ENCODE assay signal across 1 cellular context in the genomic region with DNA sequence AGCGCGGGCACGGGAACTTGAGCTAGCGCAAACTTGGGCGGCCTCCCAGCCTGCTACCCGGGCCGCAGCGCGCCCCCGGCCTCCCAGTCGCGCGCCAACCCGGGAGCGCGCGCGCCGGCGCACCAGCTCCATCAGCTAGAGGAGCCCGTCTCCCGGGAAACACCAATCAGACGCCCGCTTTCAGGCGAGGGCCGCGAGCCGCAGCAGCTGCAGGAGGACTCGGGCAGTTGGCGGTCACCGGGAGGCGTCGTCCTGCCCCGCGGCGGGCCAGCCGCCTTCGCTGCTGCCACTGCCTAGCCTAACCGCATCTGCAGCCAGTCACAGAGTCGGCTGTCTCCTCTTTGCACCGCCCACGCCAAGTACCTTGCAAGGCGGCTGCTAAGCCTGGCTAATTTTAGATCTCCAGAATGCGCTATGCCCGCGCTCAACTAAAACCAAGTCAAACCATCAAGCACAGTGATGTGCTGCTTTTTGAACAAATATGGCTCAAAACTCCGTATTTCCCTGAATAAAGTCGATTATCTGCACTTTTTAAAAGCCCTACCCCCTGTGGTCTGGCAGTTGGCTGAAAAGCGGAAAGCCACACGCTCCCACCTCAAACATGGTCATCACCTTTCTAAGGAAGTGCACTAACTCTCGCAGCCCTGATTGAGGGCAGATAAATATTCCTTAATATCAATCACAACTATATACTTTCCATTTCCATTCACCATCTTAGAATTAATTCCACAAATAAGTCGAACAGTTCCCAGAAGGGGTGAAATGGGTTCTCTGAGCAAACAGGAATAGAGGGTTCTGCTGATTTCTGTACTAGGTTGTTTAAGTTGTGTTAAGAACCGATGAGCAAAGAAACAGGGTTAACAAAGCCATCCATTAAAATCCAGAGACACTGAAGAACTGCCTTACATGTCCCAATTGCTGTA.
A peak's percentile ranks its signal among the peaks of the same experiment; 100 is the strongest.
TF ChIP-seq lines count a peak whose summit lies in the region.

No MANE protein-coding gene starts in this region.

TF ChIP-seq in HEK293, 187 proteins besides CTCF, POLR2A, EP300 and RAD21 (continued from another document and continues in another):
- TF ChIP-seq, protein P1, sequence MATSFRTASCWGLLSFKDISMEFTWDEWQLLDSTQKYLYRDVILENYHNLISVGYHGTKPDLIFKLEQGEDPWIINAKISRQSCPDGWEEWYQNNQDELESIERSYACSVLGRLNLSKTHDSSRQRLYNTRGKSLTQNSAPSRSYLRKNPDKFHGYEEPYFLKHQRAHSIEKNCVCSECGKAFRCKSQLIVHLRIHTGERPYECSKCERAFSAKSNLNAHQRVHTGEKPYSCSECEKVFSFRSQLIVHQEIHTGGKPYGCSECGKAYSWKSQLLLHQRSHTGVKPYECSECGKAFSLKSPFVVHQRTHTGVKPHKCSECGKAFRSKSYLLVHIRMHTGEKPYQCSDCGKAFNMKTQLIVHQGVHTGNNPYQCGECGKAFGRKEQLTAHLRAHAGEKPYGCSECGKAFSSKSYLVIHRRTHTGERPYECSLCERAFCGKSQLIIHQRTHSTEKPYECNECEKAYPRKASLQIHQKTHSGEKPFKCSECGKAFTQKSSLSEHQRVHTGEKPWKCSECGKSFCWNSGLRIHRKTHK (tag by site-specific recombination; IDR thresholded peaks at IDR 0.05), result no peak
- TF ChIP-seq, protein P2, sequence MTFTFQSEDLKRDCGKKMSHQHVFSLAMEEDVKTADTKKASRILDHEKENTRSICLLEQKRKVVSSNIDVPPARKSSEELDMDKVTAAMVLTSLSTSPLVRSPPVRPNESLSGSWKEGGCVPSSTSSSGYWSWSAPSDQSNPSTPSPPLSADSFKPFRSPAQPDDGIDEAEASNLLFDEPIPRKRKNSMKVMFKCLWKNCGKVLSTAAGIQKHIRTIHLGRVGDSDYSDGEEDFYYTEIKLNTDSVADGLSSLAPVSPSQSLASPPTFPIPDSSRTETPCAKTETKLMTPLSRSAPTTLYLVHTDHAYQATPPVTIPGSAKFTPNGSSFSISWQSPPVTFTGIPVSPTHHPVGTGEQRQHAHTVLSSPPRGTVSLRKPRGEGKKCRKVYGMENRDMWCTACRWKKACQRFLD (tag by site-specific recombination; IDR thresholded peaks at IDR 0.05), result no peak
- no peak for TF ChIP-seq ZNF701 (tag by site-specific recombination; IDR thresholded peaks at IDR 0.05)
- TF ChIP-seq ZBTB17 (tag by site-specific recombination; IDR thresholded peaks at IDR 0.05), result peak; percentile 95
- no peak for TF ChIP-seq IKZF3 (tag by site-specific recombination; IDR thresholded peaks at IDR 0.05)
- TF ChIP-seq ZNF558 (tag by site-specific recombination; IDR thresholded peaks at IDR 0.05), result no peak; the same call in 1 of the 2 replicates
- TF ChIP-seq ZNF416 (tag by site-specific recombination; IDR thresholded peaks at IDR 0.05), result no peak
- no peak for TF ChIP-seq ZNF239 (tag by site-specific recombination; IDR thresholded peaks at IDR 0.05)
- TF ChIP-seq ZNF404 (tag by site-specific recombination; IDR thresholded peaks at IDR 0.05), result no peak
- no peak for TF ChIP-seq GFI1B (tag by site-specific recombination; IDR thresholded peaks at IDR 0.05)
- TF ChIP-seq SALL2 (tag by site-specific recombination; IDR thresholded peaks at IDR 0.05; ENCODE audit: borderline replicate concordance), result no peak
- TF ChIP-seq SP2 (tag by site-specific recombination; IDR thresholded peaks at IDR 0.05), result peak; percentile 95
- no peak for TF ChIP-seq ZNF777 (tag by site-specific recombination; IDR thresholded peaks at IDR 0.05; ENCODE audit: borderline replicate concordance)
- TF ChIP-seq ZNF311 (tag by site-specific recombination; IDR thresholded peaks at IDR 0.05; ENCODE audit: borderline replicate concordance), result no peak
- TF ChIP-seq ZNF214 (tag by site-specific recombination; IDR thresholded peaks at IDR 0.05; ENCODE audit: borderline replicate concordance), result no peak
- no peak for TF ChIP-seq FEZF1 (tag by site-specific recombination; IDR thresholded peaks at IDR 0.05)
- TF ChIP-seq OSR2 (tag by site-specific recombination; IDR thresholded peaks at IDR 0.05), result peak; percentile 72
- TF ChIP-seq ZNF548 (tag by site-specific recombination; IDR thresholded peaks at IDR 0.05), result no peak
- TF ChIP-seq BCL6B (tag by site-specific recombination; IDR thresholded peaks at IDR 0.05), result no peak
- peak; percentile 24 for TF ChIP-seq PRDM1 (tag by site-specific recombination; IDR thresholded peaks at IDR 0.05)
- TF ChIP-seq ZNF24 (tag by site-specific recombination; IDR thresholded peaks at IDR 0.05), result no peak
- peak; percentile 51; the same call in 1 of the 2 replicates for TF ChIP-seq ZNF692 (tag by site-specific recombination; IDR thresholded peaks at IDR 0.05)
- no peak for TF ChIP-seq ZNF549 (tag by site-specific recombination; IDR thresholded peaks at IDR 0.05)
- no peak for TF ChIP-seq HIC1 (tag by site-specific recombination; IDR thresholded peaks at IDR 0.05)
- TF ChIP-seq SCRT1 (tag by site-specific recombination; IDR thresholded peaks at IDR 0.05; ENCODE audit: borderline replicate concordance), result no peak
- TF ChIP-seq ZNF112 (tag by site-specific recombination; IDR thresholded peaks at IDR 0.05), result no peak
- TF ChIP-seq, protein P3, sequence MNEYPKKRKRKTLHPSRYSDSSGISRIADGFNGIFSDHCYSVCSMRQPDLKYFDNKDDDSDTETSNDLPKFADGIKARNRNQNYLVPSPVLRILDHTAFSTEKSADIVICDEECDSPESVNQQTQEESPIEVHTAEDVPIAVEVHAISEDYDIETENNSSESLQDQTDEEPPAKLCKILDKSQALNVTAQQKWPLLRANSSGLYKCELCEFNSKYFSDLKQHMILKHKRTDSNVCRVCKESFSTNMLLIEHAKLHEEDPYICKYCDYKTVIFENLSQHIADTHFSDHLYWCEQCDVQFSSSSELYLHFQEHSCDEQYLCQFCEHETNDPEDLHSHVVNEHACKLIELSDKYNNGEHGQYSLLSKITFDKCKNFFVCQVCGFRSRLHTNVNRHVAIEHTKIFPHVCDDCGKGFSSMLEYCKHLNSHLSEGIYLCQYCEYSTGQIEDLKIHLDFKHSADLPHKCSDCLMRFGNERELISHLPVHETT (tag by site-specific recombination; IDR thresholded peaks at IDR 0.05), result no peak
- TF ChIP-seq, protein P4, sequence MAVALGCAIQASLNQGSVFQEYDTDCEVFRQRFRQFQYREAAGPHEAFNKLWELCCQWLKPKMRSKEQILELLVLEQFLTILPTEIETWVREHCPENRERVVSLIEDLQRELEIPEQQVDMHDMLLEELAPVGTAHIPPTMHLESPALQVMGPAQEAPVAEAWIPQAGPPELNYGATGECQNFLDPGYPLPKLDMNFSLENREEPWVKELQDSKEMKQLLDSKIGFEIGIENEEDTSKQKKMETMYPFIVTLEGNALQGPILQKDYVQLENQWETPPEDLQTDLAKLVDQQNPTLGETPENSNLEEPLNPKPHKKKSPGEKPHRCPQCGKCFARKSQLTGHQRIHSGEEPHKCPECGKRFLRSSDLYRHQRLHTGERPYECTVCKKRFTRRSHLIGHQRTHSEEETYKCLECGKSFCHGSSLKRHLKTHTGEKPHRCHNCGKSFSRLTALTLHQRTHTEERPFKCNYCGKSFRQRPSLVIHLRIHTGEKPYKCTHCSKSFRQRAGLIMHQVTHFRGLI (tag by site-specific recombination; IDR thresholded peaks at IDR 0.05), result 0 out of 2 replicates have a peak, but pooled peaks have one; percentile 11
- TF ChIP-seq ZNF423 (tag by site-specific recombination; IDR thresholded peaks at IDR 0.05), result no peak
- TF ChIP-seq ZNF148 (tag by site-specific recombination; IDR thresholded peaks at IDR 0.05; ENCODE audit: borderline replicate concordance), result no peak
- peak; percentile 79 for TF ChIP-seq GLIS2 (tag by site-specific recombination; IDR thresholded peaks at IDR 0.05)
- no peak for TF ChIP-seq ZNF426 (tag by site-specific recombination; IDR thresholded peaks at IDR 0.05)
- TF ChIP-seq ZNF560 (tag by site-specific recombination; IDR thresholded peaks at IDR 0.05; ENCODE audit: borderline replicate concordance), result no peak
- TF ChIP-seq ZNF629 (tag by site-specific recombination; IDR thresholded peaks at IDR 0.05), result peak; percentile 40; the same call in 1 of the 2 replicates
- TF ChIP-seq ZNF175 (tag by site-specific recombination; IDR thresholded peaks at IDR 0.05), result no peak
- no peak for TF ChIP-seq ZNF571 (tag by site-specific recombination; IDR thresholded peaks at IDR 0.05)
- TF ChIP-seq ZBTB44 (tag by site-specific recombination; IDR thresholded peaks at IDR 0.05), result peak; percentile 97
- no peak for TF ChIP-seq OVOL3 (tag by site-specific recombination; IDR thresholded peaks at IDR 0.05)
- TF ChIP-seq ZNF174 (tag by site-specific recombination; IDR thresholded peaks at IDR 0.05), result no peak
- TF ChIP-seq PRDM4 (tag by site-specific recombination; IDR thresholded peaks at IDR 0.05), result 0 out of 2 replicates have a peak, but pooled peaks have one; percentile 5
- TF ChIP-seq ZFP3 (tag by site-specific recombination; IDR thresholded peaks at IDR 0.05; ENCODE audit: low read depth), result no peak
